Comparison of ENCODE assay signal across 18 cellular contexts in genomic region chr18:61702007-61702406, GRCh38.
DNase-seq lines count a peak whose midpoint lies in the region; ATAC-seq and TF ChIP-seq lines count a peak whose summit lies in the region.
"Had no signal": no experiment of that assay in that cellular context is flagged by ENCODE, and none has a peak within 500 bp of the region (broad histone marks: within the 10 kb centered on the region; RNA-seq: fewer than 3 reads in every experiment).

No MANE protein-coding gene starts in this region.

- H2AFZ ChIP-seq in SK-N-SH (ENCODE audit: low read depth): peak overlapping the region; percentile 73

- DNase-seq in SK-N-SH: no peak
- peak in 1 of 2 donors; percentile 72 for DNase-seq in ascending aorta (ENCODE audit: low spot score in 2 of 2)
- DNase-seq in fibroblast of peridontal ligament (ENCODE audit: extremely low read depth): peak; percentile 64
- peak; percentile 83 for DNase-seq in stromal cell of bone marrow (ENCODE audit: low read depth)
- no peak for DNase-seq in NCI-H446 treated with DMSO at 0.1 percent for 48 hours (lab: John Stamatoyannopoulos, UW)
- DNase-seq in T1000 (lab: John Stamatoyannopoulos, UW): no peak
- DNase-seq in CD8-positive, alpha-beta memory T cell: no peak
- DNase-seq: activated CD4-positive, alpha-beta T cell treated with anti-CD3 and anti-CD28 coated beads for 1 hour; activated CD8-positive, alpha-beta memory T cell treated with anti-CD3 and anti-CD28 coated beads, Interleukin-2, amount 50 U/mL, for 48 hours; colonic mucosa; left lung; naive thymus-derived CD4-positive, alpha-beta T cell; NK-92 treated with Interleukin-12 subunit alpha and Interleukin-12 subunit beta, amount 100 ng/mL, for 24 hours; T-helper 2 cell had no signal

- H3K27me3 ChIP-seq in SK-N-SH (ENCODE audit: insufficient read depth) (no peaks in the 10 kb centered on the region), ascending aorta (no peaks in the 10 kb centered on the region)
- H3K27me3 ChIP-seq in CD8-positive, alpha-beta memory T cell (ENCODE audit: insufficient read depth, low read length, poor library complexity, severe bottlenecking): no peaks in the 10 kb centered on the region
- H3K27me3 ChIP-seq: colonic mucosa, left lung, suprapubic skin had no signal

- H3K9me3 ChIP-seq in SK-N-SH (peaks cover 5% of the 10 kb centered on the region; the same call in 1 of the 2 replicates), ascending aorta (no peaks in the 10 kb centered on the region)
- no peaks in the 10 kb centered on the region for H3K9me3 ChIP-seq in CD8-positive, alpha-beta memory T cell (ENCODE audit: low read length)
- H3K9me3 ChIP-seq: colonic mucosa, left lung, suprapubic skin had no signal

- peaks cover 0 to 8% of the 10 kb centered on the region in 2 donors for H3K27me3 Mint-ChIP-seq in CD8-positive, alpha-beta memory T cell

- TF ChIP-seq CTCF in SK-N-SH (IDR thresholded peaks at IDR 0.05) (no peak), ascending aorta (IDR thresholded peaks at IDR 0.05) (no peak)

- H4K20me1 ChIP-seq in SK-N-SH (ENCODE audit: insufficient read depth): no peaks in the 10 kb centered on the region

- 51% methylated on average over 3 of the region's 3 CpGs for WGBS in SK-N-SH (ENCODE audit: low lambda C conversion rate)

- H3K36me3 ChIP-seq in SK-N-SH (replicated peaks in 1 of 2; ENCODE audit: control insufficient read depth in 1 of 2, insufficient read depth in 2 of 2, low read length in 1 of 2) (no peaks in the 10 kb centered on the region), ascending aorta (no peaks in the 10 kb centered on the region)
- no peaks in the 10 kb centered on the region for H3K36me3 ChIP-seq in CD8-positive, alpha-beta memory T cell (ENCODE audit: insufficient read depth, low read length)
- H3K36me3 ChIP-seq: colonic mucosa, left lung, suprapubic skin had no signal

- H3K27ac ChIP-seq in SK-N-SH (ENCODE audit: low read depth in 2 of 2, low read length in 1 of 2) (peak overlapping the region in 1 of 2 experiments; percentile 80; a peak in 2 of 4 replicates), ascending aorta (peak overlapping the region; percentile 67 to 83)
- H3K27ac ChIP-seq in CD8-positive, alpha-beta memory T cell (ENCODE audit: low read depth, low read length): no peak overlapping the region
- H3K27ac ChIP-seq: 22Rv1, colonic mucosa, left lung, suprapubic skin had no signal

- H3K36me3 Mint-ChIP-seq in CD8-positive, alpha-beta memory T cell: no peaks in the 10 kb centered on the region
- H3K36me3 Mint-ChIP-seq: activated naive CD4-positive, alpha-beta T cell treated with anti-CD3 and anti-CD28 coated beads, Interleukin-2, amount 50 U/mL, for 72 hours; naive thymus-derived CD4-positive, alpha-beta T cell had no signal

- CTCF ChIA-PET in SK-N-SH (lab: Yijun Ruan, JAX): interaction anchor here (1.5 kb wide), 1 partner anchor 21 kb away, joined by 4 read pairs; no protein-coding TSS in a partner anchor
- CTCF ChIA-PET in CD8-positive, alpha-beta memory T cell (lab: Charles Lee): no interaction called here

- no peak; the same call in 2 of the 3 replicates for ATAC-seq in SK-N-SH treated with all-trans-retinoic acid at 6 μM for 48 hours
- ATAC-seq: activated naive CD4-positive, alpha-beta T cell treated with anti-CD3 and anti-CD28 coated beads, Interleukin-2, amount 50 U/mL, for 72 hours; left lung; naive thymus-derived CD4-positive, alpha-beta T cell had no signal

- TF ChIP-seq RAD21 in SK-N-SH (IDR thresholded peaks at IDR 0.05; ENCODE audit: low read length): no peak

- H3K9me2 ChIP-seq in SK-N-SH: no peaks in the 10 kb centered on the region

- no peaks in the 10 kb centered on the region; a peak in 1 of 4 replicates for H3K4me1 ChIP-seq in SK-N-SH (ENCODE audit: control insufficient read depth in 1 of 2, insufficient read depth in 2 of 2, low read depth in 1 of 2, low read length in 1 of 2)
- peaks cover 5 to 13% of the 10 kb centered on the region in 2 donors for H3K4me1 ChIP-seq in ascending aorta
- H3K4me1 ChIP-seq in CD8-positive, alpha-beta memory T cell (ENCODE audit: insufficient read depth, low read length): no peaks in the 10 kb centered on the region
- H3K4me1 ChIP-seq: colonic mucosa, left lung, suprapubic skin had no signal

- no peaks in the 10 kb centered on the region for H3K4me1 Mint-ChIP-seq in CD8-positive, alpha-beta memory T cell
- H3K4me1 Mint-ChIP-seq: naive thymus-derived CD4-positive, alpha-beta T cell had no signal

- H3F3A ChIP-seq in SK-N-SH (replicated peaks; ENCODE audit: insufficient read depth): peaks cover 18% of the 10 kb centered on the region

- H3K9ac ChIP-seq in SK-N-SH: peak overlapping the region; percentile 51; the same call in 1 of the 2 replicates

- peaks cover 0 to 1% (median 0%) of the 10 kb centered on the region in 5 donors for H3K9me3 Mint-ChIP-seq in CD8-positive, alpha-beta memory T cell
- H3K9me3 Mint-ChIP-seq: activated naive CD4-positive, alpha-beta T cell treated with anti-CD3 and anti-CD28 coated beads, Interleukin-2, amount 50 U/mL, for 72 hours had no signal

- 0 out of 4 replicates have a peak, but pooled peaks of 1 of the 2 experiments have one; percentile 15 for TF ChIP-seq EP300 in SK-N-SH (IDR thresholded peaks at IDR 0.05; ENCODE audit: borderline replicate concordance in 1 of 2, low read depth in 1 of 2, low read length in 1 of 2)

- H3K79me2 ChIP-seq in SK-N-SH (ENCODE audit: insufficient read depth): no peaks in the 10 kb centered on the region

- H3K27ac Mint-ChIP-seq in CD8-positive, alpha-beta memory T cell: no peak overlapping the region
- H3K27ac Mint-ChIP-seq: naive thymus-derived CD4-positive, alpha-beta T cell had no signal

- POLR2A ChIA-PET in SK-N-SH (lab: Yijun Ruan, JAX): no interaction called here
- POLR2A ChIA-PET in CD8-positive, alpha-beta memory T cell (lab: Charles Lee): no interaction called here

- H3K4me2 ChIP-seq in SK-N-SH: peak overlapping the region; percentile 17; the same call in 1 of the 2 replicates

- H3K4me3 ChIP-seq in SK-N-SH (ENCODE audit: low read depth in 2 of 2, low read length in 1 of 2) (no peak overlapping the region), ascending aorta (no peak overlapping the region)
- H3K4me3 ChIP-seq in CD8-positive, alpha-beta memory T cell (ENCODE audit: low read length): no peak overlapping the region
- H3K4me3 ChIP-seq: colonic mucosa, left lung, suprapubic skin had no signal

- H3K4me3 Mint-ChIP-seq in CD8-positive, alpha-beta memory T cell: no peak overlapping the region
- H3K4me3 Mint-ChIP-seq: naive thymus-derived CD4-positive, alpha-beta T cell had no signal

- intact Hi-C loops in ascending aorta (cut with DNase I): loop anchor here (2.0 kb wide), 1 partner anchor 31 kb away; no protein-coding TSS in a partner anchor

TF ChIP-seq in SK-N-SH, 30 proteins besides CTCF, POLR2A, EP300 and RAD21 (continues in another document):
- TF ChIP-seq PBX3 (IDR thresholded peaks at IDR 0.05): 0 out of 2 replicates have a peak, but pooled peaks have one; percentile 12
- TF ChIP-seq IRF3 (IDR thresholded peaks at IDR 0.05; ENCODE audit: low read depth, low read length): no peak
- no peak for TF ChIP-seq POLR2AphosphoS5 (IDR thresholded peaks at IDR 0.05; ENCODE audit: low read depth, low read length)
- 0 out of 2 replicates have a peak, but pooled peaks have one; percentile 20 for TF ChIP-seq JUND (IDR thresholded peaks at IDR 0.05)
- TF ChIP-seq FOXJ3 (CRISPR knock-in tag; IDR thresholded peaks at IDR 0.05): no peak

TF ChIP-seq in SK-N-SH treated with all-trans-retinoic acid at 6 μM for 48 hours, 23 proteins besides CTCF, POLR2A, EP300 and RAD21:
- TF ChIP-seq SNAI2 (CRISPR knock-in tag; IDR thresholded peaks at IDR 0.05): no peak
- TF ChIP-seq TSHZ2 (CRISPR knock-in tag; IDR thresholded peaks at IDR 0.05): no peak
- TF ChIP-seq POU6F1 (CRISPR knock-in tag; IDR thresholded peaks at IDR 0.05; ENCODE audit: borderline replicate concordance, low read depth): no peak

Comparison
In these comparisons a context has a peak if more than half of its experiments do, and no peak if none do; other contexts are left out.
1. DNase-seq: peak in fibroblast of peridontal ligament (single experiment) and stromal cell of bone marrow (single experiment); none in SK-N-SH (single experiment), NCI-H446 treated with DMSO at 0.1 percent for 48 hours (single experiment), T1000 (single experiment) and CD8-positive, alpha-beta memory T cell (0 of 5).